ENCODE assay signal across 20 cellular contexts in genomic region chr10:31522820-31523219, GRCh38.
"Had no signal": no experiment of that assay in that cellular context is flagged by ENCODE, and none has a peak within 500 bp of the region (broad histone marks: within the 10 kb centered on the region; RNA-seq: fewer than 3 reads in every experiment).

No MANE protein-coding gene starts in this region.

- H3K4me1 ChIP-seq: stomach had no signal

- H3K4me3 ChIP-seq: coronary artery, heart left ventricle, skin epidermis, stomach, thoracic aorta had no signal

- H3K27me3 ChIP-seq: heart left ventricle, stomach had no signal

- H3K27ac Mint-ChIP-seq: endodermal cell, nephron progenitor cell had no signal

- ATAC-seq: heart left ventricle; left colon; naive thymus-derived CD4-positive, alpha-beta T cell; sciatic nerve had no signal

- H3K4me3 Mint-ChIP-seq: endodermal cell; naive thymus-derived CD4-positive, alpha-beta T cell; nephron progenitor cell had no signal

- FAIRE-seq: endothelial cell of umbilical vein had no signal

- H3K27ac ChIP-seq: coronary artery, heart left ventricle, skin epidermis, stomach, thoracic aorta had no signal

- H3K9me3 ChIP-seq: heart left ventricle, stomach, thoracic aorta had no signal

- H3K27me3 Mint-ChIP-seq: naive thymus-derived CD4-positive, alpha-beta T cell had no signal

- H3K9me3 Mint-ChIP-seq: endodermal cell; naive thymus-derived CD4-positive, alpha-beta T cell; nephron progenitor cell had no signal

- DNase-seq: effector CD4-positive, alpha-beta T cell; endodermal cell; erythroblast; foreskin melanocyte; heart left ventricle; hippocampal formation; left colon; mesendoderm; naive thymus-derived CD4-positive, alpha-beta T cell; nephron progenitor cell; stimulated activated CD4-positive, alpha-beta T cell treated with anti-CD3 and anti-CD28 coated beads, Interleukin-2, amount 100 ng/mL, for 24 hours; stimulated activated naive CD4-positive, alpha-beta T cell; stomach; substantia nigra; trophoblast cell had no signal
